Comparison of ENCODE assay signal across 14 cellular contexts in the genomic region with DNA sequence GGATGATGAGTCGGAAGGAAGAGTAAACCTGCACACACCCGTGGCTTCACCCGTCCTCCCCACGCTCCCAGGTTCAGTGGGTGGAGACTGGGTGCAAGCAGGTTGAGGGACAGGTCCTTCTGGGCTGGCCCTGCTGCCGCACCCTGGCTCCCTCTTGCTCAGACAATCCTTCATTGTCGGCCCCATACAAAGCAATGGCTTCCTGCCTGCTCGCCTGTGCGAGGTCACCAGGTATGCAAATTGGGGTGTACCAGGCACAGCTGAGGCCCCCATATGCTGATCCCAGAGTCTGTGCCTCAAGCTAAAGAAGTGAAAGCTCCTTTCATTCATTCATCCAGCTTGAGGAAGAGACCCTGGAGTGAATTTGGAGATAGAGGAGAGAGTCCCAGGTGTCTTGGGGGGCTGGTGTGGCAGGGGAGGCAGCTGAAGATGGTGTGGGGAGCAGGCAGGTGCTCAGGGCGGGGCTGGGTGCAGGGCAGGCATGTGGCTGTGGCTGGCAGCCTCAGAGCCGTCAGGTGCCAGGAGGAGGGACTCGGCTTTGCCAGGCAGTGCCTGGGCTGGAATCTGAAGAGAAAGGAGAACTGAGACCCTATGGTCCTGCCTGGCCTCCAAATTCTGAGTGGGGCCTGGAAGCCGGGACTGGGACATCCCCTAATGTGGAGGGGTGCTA. TPM values are rescaled to one million over a fixed set of nuclear protein-coding genes. Genes with fewer than 3 reads are reported as not detected.
DNase-seq lines count a peak whose midpoint lies in the region; FAIRE-seq and TF ChIP-seq lines count a peak whose summit lies in the region.
"Had no signal": no experiment of that assay in that cellular context is flagged by ENCODE, and none has a peak within 500 bp of the region (broad histone marks: within the 10 kb centered on the region; RNA-seq: fewer than 3 reads in every experiment).

No MANE protein-coding gene starts in this region.

- no peaks in the 10 kb centered on the region for H3K9me3 Mint-ChIP-seq in activated T-helper 1 cell treated with anti-CD3 and anti-CD28 coated beads, Interleukin-12 subunit alpha, Interleukin-12 subunit beta, Interleukin-2, Interleukin-4 antibody, amounts not matched to agents 30 ng/mL and 10 ng/mL and 1 ng/mL, durations not matched to agents 14 hours and 24 hours and 36 hours
- H3K9me3 Mint-ChIP-seq: activated naive CD4-positive, alpha-beta T cell treated with anti-CD3 and anti-CD28 coated beads for 36 hours had no signal

- intact Hi-C loops in lower leg skin (cut with DNase I; ENCODE audit: low total_unique reads): no loop called here
- intact Hi-C loops in activated T-helper 1 cell treated with anti-CD3 and anti-CD28 coated beads, Interleukin-12 subunit alpha, Interleukin-12 subunit beta, Interleukin-2, Interleukin-4 antibody, amounts not matched to agents 30 ng/mL and 10 ng/mL and 1 ng/mL, durations not matched to agents 14 hours and 24 hours and 36 hours (cut with micrococcal nuclease): no loop called here

- peaks cover 42% of the 10 kb centered on the region for H3K4me1 Mint-ChIP-seq in activated T-helper 1 cell treated with anti-CD3 and anti-CD28 coated beads, Interleukin-12 subunit alpha, Interleukin-12 subunit beta, Interleukin-2, Interleukin-4 antibody, amounts not matched to agents 30 ng/mL and 10 ng/mL and 1 ng/mL, durations not matched to agents 14 hours and 24 hours and 36 hours (ENCODE audit: low read depth)

- H3K9ac ChIP-seq in BLaER1 (peak overlapping the region; percentile 41; the same call in 1 of the 2 replicates), mucosa of rectum (ENCODE audit: low read depth in 1 of 2, low read length in 2 of 2) (peak overlapping the region; percentile 60 to 62)

- 53 to 57% methylated on average over 12 of the region's 12 CpGs for WGBS in lower leg skin, 2 donors

- H3K27me3 ChIP-seq in BLaER1: peaks cover under 1% of the 10 kb centered on the region; the same call in 1 of the 2 replicates
- H3K27me3 ChIP-seq in WERI-Rb-1 (ENCODE audit: insufficient read depth, low read depth, severe bottlenecking): no peaks in the 10 kb centered on the region
- peaks cover 2 to 3% of the 10 kb centered on the region in 2 donors for H3K27me3 ChIP-seq in mucosa of rectum (ENCODE audit: control insufficient read depth in 2 of 2, insufficient read depth in 2 of 2, low read length in 2 of 2)
- H3K27me3 ChIP-seq in BE2C: no peaks in the 10 kb centered on the region

- DNase-seq in GM12892 (ENCODE audit: insufficient read length) (no peak), WERI-Rb-1 (no peak), lower leg skin (ENCODE audit: low spot score in 2 of 2) (no peak), BE2C (no peak)
- no peak for DNase-seq in stimulated activated CD4-positive, alpha-beta T cell treated with anti-CD3 and anti-CD28 coated beads, Interleukin-2, amount 100 ng/mL, for 24 hours
- DNase-seq in activated T-helper 1 cell treated with anti-CD3 and anti-CD28 coated beads, Interleukin-12 subunit alpha, Interleukin-12 subunit beta, Interleukin-2, Interleukin-4 antibody, amounts not matched to agents 30 ng/mL and 10 ng/mL and 1 ng/mL, durations not matched to agents 14 hours and 24 hours and 36 hours (ENCODE audit: low spot score): no peak
- DNase-seq: activated naive CD4-positive, alpha-beta T cell treated with anti-CD3 and anti-CD28 coated beads for 36 hours; head of caudate nucleus; midbrain; NCI-H1930; stimulated activated CD8-positive, alpha-beta memory T cell treated with anti-CD3 and anti-CD28 coated beads, Interleukin-4, amount 100 ng/mL, for 48 hours had no signal

- peak overlapping the region; percentile 26; the same call in 1 of the 2 replicates for H3K4me2 ChIP-seq in BLaER1

- H3K4me1 ChIP-seq in BLaER1: peaks cover 88% of the 10 kb centered on the region
- H3K4me1 ChIP-seq in mucosa of rectum (ENCODE audit: control insufficient read depth in 2 of 2, insufficient read depth in 2 of 2, low read length in 2 of 2): peaks cover 72% of the 10 kb centered on the region in 2 donors
- H3K4me1 ChIP-seq in BE2C: peaks cover 36% of the 10 kb centered on the region

- no peak for FAIRE-seq in GM12892 (lab: Jason Lieb, UNC)

- no peak overlapping the region for H3K27ac Mint-ChIP-seq in activated T-helper 1 cell treated with anti-CD3 and anti-CD28 coated beads, Interleukin-12 subunit alpha, Interleukin-12 subunit beta, Interleukin-2, Interleukin-4 antibody, amounts not matched to agents 30 ng/mL and 10 ng/mL and 1 ng/mL, durations not matched to agents 14 hours and 24 hours and 36 hours
- H3K27ac Mint-ChIP-seq: activated naive CD4-positive, alpha-beta T cell treated with anti-CD3 and anti-CD28 coated beads for 36 hours had no signal

- H3K9me3 ChIP-seq in BLaER1 (no peaks in the 10 kb centered on the region), WERI-Rb-1 (ENCODE audit: severe bottlenecking) (no peaks in the 10 kb centered on the region), mucosa of rectum (ENCODE audit: control insufficient read depth in 2 of 2, low read length in 2 of 2) (no peaks in the 10 kb centered on the region), BE2C (no peaks in the 10 kb centered on the region)
- H3K9me3 ChIP-seq: Caco-2 had no signal

- H3K27ac ChIP-seq in BLaER1 (no peak overlapping the region), WERI-Rb-1 (peak overlapping the region; percentile 60), mucosa of rectum (ENCODE audit: low read depth in 2 of 2, low read length in 2 of 2) (peak overlapping the region; percentile 76 to 85)

- H3K36me3 ChIP-seq in BLaER1: peaks cover 44% of the 10 kb centered on the region
- peaks cover 54% of the 10 kb centered on the region for H3K36me3 ChIP-seq in WERI-Rb-1
- peaks cover 0 to 2% of the 10 kb centered on the region in 2 donors for H3K36me3 ChIP-seq in mucosa of rectum (ENCODE audit: control insufficient read depth in 2 of 2, insufficient read depth in 2 of 2, low read length in 2 of 2)
- H3K36me3 ChIP-seq in BE2C: peaks cover 7% of the 10 kb centered on the region

- H3K27me3 Mint-ChIP-seq in activated T-helper 1 cell treated with anti-CD3 and anti-CD28 coated beads, Interleukin-12 subunit alpha, Interleukin-12 subunit beta, Interleukin-2, Interleukin-4 antibody, amounts not matched to agents 30 ng/mL and 10 ng/mL and 1 ng/mL, durations not matched to agents 14 hours and 24 hours and 36 hours (ENCODE audit: insufficient read depth): no peaks in the 10 kb centered on the region

- no peak overlapping the region for H3K4me3 Mint-ChIP-seq in activated T-helper 1 cell treated with anti-CD3 and anti-CD28 coated beads, Interleukin-12 subunit alpha, Interleukin-12 subunit beta, Interleukin-2, Interleukin-4 antibody, amounts not matched to agents 30 ng/mL and 10 ng/mL and 1 ng/mL, durations not matched to agents 14 hours and 24 hours and 36 hours
- H3K4me3 Mint-ChIP-seq: activated naive CD4-positive, alpha-beta T cell treated with anti-CD3 and anti-CD28 coated beads for 36 hours had no signal

- TF ChIP-seq POLR2A in GM12892 (IDR thresholded peaks at IDR 0.05; ENCODE audit: low read depth, low read length): peak; percentile 62; the same call in 1 of the 2 replicates
- no peak for TF ChIP-seq POLR2A in lower leg skin (IDR thresholded peaks at IDR 0.05)

- H3K4me3 ChIP-seq in BLaER1 (no peak overlapping the region), WERI-Rb-1 (ENCODE audit: low read depth, low read length) (no peak overlapping the region), mucosa of rectum (ENCODE audit: low read length in 2 of 2) (peak overlapping the region; percentile 7 to 10), lower leg skin (ENCODE audit: low read depth, poor library complexity, severe bottlenecking) (no peak overlapping the region), BE2C (ENCODE audit: low read depth, low read length) (no peak overlapping the region)

- H4K20me1 ChIP-seq in BLaER1: peaks cover 90% of the 10 kb centered on the region

- TF ChIP-seq CTCF in WERI-Rb-1 (IDR thresholded peaks at IDR 0.05; ENCODE audit: low read depth, low read length): no peak
- TF ChIP-seq CTCF in lower leg skin (IDR thresholded peaks at IDR 0.05): no peak
- no peak for TF ChIP-seq CTCF in BE2C (IDR thresholded peaks at IDR 0.05; ENCODE audit: low read depth, low read length)

- peaks cover 3% of the 10 kb centered on the region for H3K36me3 Mint-ChIP-seq in activated T-helper 1 cell treated with anti-CD3 and anti-CD28 coated beads, Interleukin-12 subunit alpha, Interleukin-12 subunit beta, Interleukin-2, Interleukin-4 antibody, amounts not matched to agents 30 ng/mL and 10 ng/mL and 1 ng/mL, durations not matched to agents 14 hours and 24 hours and 36 hours (ENCODE audit: low read depth)

RNA-seq across cellular contexts. Expression of a gene that starts 4.7 kb away (rescaled TPM):
- 8.7 TPM for polyA plus RNA-seq in GM12892 (2012; ENCODE audit: missing spikeins)
- 100 to 1,000 TPM in 1 of 4 donors, 10 to 100 TPM in 3; 77.9 to 107 (median 81.5) TPM for total RNA-seq in lower leg skin
- 15.3 TPM for polyA plus RNA-seq in BE2C (2012; ENCODE audit: insufficient read depth, insufficient read length, low read depth)
- 47.6 and 49.8 TPM in 2 replicates for total RNA-seq in activated T-helper 1 cell treated with anti-CD3 and anti-CD28 coated beads, Interleukin-12 subunit alpha, Interleukin-12 subunit beta, Interleukin-2, Interleukin-4 antibody, amounts not matched to agents 30 ng/mL and 10 ng/mL and 1 ng/mL, durations not matched to agents 14 hours and 24 hours and 36 hours

Comparison
In these comparisons a context has a peak if more than half of its experiments do, and no peak if none do; other contexts are left out.
1. H3K4me3 ChIP-seq: peak in mucosa of rectum (2 of 2); none in BLaER1 (single experiment), WERI-Rb-1 (single experiment), lower leg skin (single experiment) and BE2C (single experiment).